9 cellular contexts compared by ENCODE assay signal in the genomic region with DNA sequence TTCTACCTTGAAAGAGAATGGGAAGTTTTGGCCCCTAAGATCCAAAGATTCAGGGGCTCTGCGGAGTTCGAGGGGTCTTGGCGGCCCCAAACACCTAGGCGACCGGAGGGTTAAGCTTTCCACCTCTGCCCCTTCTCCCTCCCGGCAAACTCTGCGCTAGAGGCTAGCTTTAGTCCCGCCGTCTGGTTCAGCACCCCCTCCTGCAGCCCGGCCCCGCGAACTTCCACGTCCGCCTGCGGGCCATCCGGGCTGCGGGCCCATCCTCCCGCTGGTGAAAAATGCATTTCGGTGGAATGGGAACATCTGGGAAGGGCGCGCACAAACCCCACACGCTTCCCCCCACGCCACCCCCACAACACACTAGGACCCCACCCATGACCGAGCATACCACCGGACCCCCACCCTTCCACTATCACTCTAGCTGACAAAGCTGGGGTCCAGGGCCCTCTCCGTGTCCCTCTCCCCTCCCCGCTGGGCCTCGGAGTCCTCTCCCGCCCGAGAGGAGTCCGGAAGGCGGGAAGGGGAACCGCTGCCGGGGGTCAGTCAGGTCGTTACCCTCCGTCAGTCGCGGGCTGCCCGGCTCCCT. TPM values are rescaled to one million over a fixed set of nuclear protein-coding genes. Genes with fewer than 3 reads are reported as not detected.
DNase-seq lines count a peak whose midpoint lies in the region; ATAC-seq, FAIRE-seq and TF ChIP-seq lines count a peak whose summit lies in the region.
"Had no signal": no experiment of that assay in that cellular context is flagged by ENCODE, and none has a peak within 500 bp of the region (broad histone marks: within the 10 kb centered on the region; RNA-seq: fewer than 3 reads in every experiment).

No MANE protein-coding gene starts in this region.

- H3K9me3 ChIP-seq in BLaER1 treated with 17β-estradiol and CSF1 and Interleukin-3, amounts not matched to agents 10 nM and 100 nM (replicated peaks in 1 of 11), result peaks cover 18 to 24% (median 22%) of the 10 kb centered on the region in 11 experiments
- H3K9me3 ChIP-seq in uterus, result no peaks in the 10 kb centered on the region
- H3K9me3 ChIP-seq: right lobe of liver had no signal

- peak overlapping the region; percentile 57 to 96 (median 80) for H3K4me2 ChIP-seq in BLaER1 treated with 17β-estradiol and CSF1 and Interleukin-3, amounts not matched to agents 10 nM and 100 nM

- H3K36me3 ChIP-seq in BLaER1 treated with 17β-estradiol and CSF1 and Interleukin-3, amounts not matched to agents 10 nM and 100 nM, result no peaks in the 10 kb centered on the region
- H3K36me3 ChIP-seq in uterus, result no peaks in the 10 kb centered on the region
- H3K36me3 ChIP-seq: right lobe of liver had no signal

- no peak for FAIRE-seq in HTR-8/SVneo (lab: Jason Lieb, UNC)

- peaks cover 7 to 35% (median 17%) of the 10 kb centered on the region in 10 experiments; a peak in 15 of 20 replicates for H3K4me1 ChIP-seq in BLaER1 treated with 17β-estradiol and CSF1 and Interleukin-3, amounts not matched to agents 10 nM and 100 nM
- H3K4me1 ChIP-seq in uterus, result peaks cover 0 to 4% of the 10 kb centered on the region in 2 donors

- H3K27ac ChIP-seq in BLaER1 treated with 17β-estradiol and CSF1 and Interleukin-3, amounts not matched to agents 10 nM and 100 nM, result no peak overlapping the region
- H3K27ac ChIP-seq in uterus, result no peak overlapping the region
- H3K27ac ChIP-seq: right lobe of liver had no signal

- H3K27ac Mint-ChIP-seq in activated naive CD8-positive, alpha-beta T cell treated with anti-CD3 and anti-CD28 coated beads, Interleukin-2, amount 50 U/mL, for 24 hours, result no peak overlapping the region
- no peak overlapping the region for H3K27ac Mint-ChIP-seq in immature natural killer cell

- H3K36me3 Mint-ChIP-seq in activated naive CD8-positive, alpha-beta T cell treated with anti-CD3 and anti-CD28 coated beads, Interleukin-2, amount 50 U/mL, for 24 hours (ENCODE audit: low read depth), result peaks cover 2% of the 10 kb centered on the region
- no peaks in the 10 kb centered on the region for H3K36me3 Mint-ChIP-seq in immature natural killer cell

- intact Hi-C loops in uterus (cut with DNase I; ENCODE audit: low total_unique reads), result no loop called here

- peak overlapping the region; percentile 68 for H3K4me3 Mint-ChIP-seq in activated naive CD8-positive, alpha-beta T cell treated with anti-CD3 and anti-CD28 coated beads, Interleukin-2, amount 50 U/mL, for 24 hours
- H3K4me3 Mint-ChIP-seq in immature natural killer cell, result peak overlapping the region; percentile 70 to 88 (median 78)

- H3K4me1 Mint-ChIP-seq in activated naive CD8-positive, alpha-beta T cell treated with anti-CD3 and anti-CD28 coated beads, Interleukin-2, amount 50 U/mL, for 24 hours, result peaks cover 55% of the 10 kb centered on the region
- H3K4me1 Mint-ChIP-seq in immature natural killer cell, result peaks cover 49 to 70% of the 10 kb centered on the region in 2 donors

- H3K27me3 ChIP-seq in BLaER1 treated with 17β-estradiol and CSF1 and Interleukin-3, amounts not matched to agents 10 nM and 100 nM, result peaks cover 94 to 96% (median 95%) of the 10 kb centered on the region in 11 experiments
- peaks cover 47 to 82% of the 10 kb centered on the region in 2 donors for H3K27me3 ChIP-seq in uterus

- H3K9ac ChIP-seq in BLaER1 treated with 17β-estradiol and CSF1 and Interleukin-3, amounts not matched to agents 10 nM and 100 nM, result peak overlapping the region in 3 of 11 experiments; percentile 27 to 57 (median 34); a peak in 3 of 22 replicates

- ATAC-seq in activated naive CD8-positive, alpha-beta T cell treated with anti-CD3 and anti-CD28 coated beads, Interleukin-2, amount 50 U/mL, for 24 hours, result no peak
- ATAC-seq: right lobe of liver had no signal

- peak overlapping the region; percentile 30 to 68 (median 54); a peak in 19 of 20 replicates for H3K4me3 ChIP-seq in BLaER1 treated with 17β-estradiol and CSF1 and Interleukin-3, amounts not matched to agents 10 nM and 100 nM
- H3K4me3 ChIP-seq in uterus, result peak overlapping the region in 1 of 2 donors; percentile 37

- H4K20me1 ChIP-seq in BLaER1 treated with 17β-estradiol and CSF1 and Interleukin-3, amounts not matched to agents 10 nM and 100 nM, result peaks cover 0 to 80% (median 51%) of the 10 kb centered on the region in 11 experiments; a peak in 20 of 22 replicates

- no peaks in the 10 kb centered on the region for H3K9me3 Mint-ChIP-seq in activated naive CD8-positive, alpha-beta T cell treated with anti-CD3 and anti-CD28 coated beads, Interleukin-2, amount 50 U/mL, for 24 hours
- H3K9me3 Mint-ChIP-seq in immature natural killer cell, result peaks cover 0 to 12% (median under 1%) of the 10 kb centered on the region in 6 donors

- DNase-seq in HK-2 (ENCODE audit: unreplicated experiment), result peak; percentile 58
- no peak for DNase-seq in activated naive CD8-positive, alpha-beta T cell treated with anti-CD3 and anti-CD28 coated beads, Interleukin-2, amount 50 U/mL, for 24 hours
- DNase-seq in immature natural killer cell, result no peak
- DNase-seq in uterus, result peak; percentile 14
- no peak for DNase-seq in stimulated activated CD4-positive, alpha-beta T cell treated with anti-CD3 and anti-CD28 coated beads, Interleukin-12 subunit alpha, Interleukin-12 subunit beta, amount 100 ng/mL, for 4 hours
- no peak for DNase-seq in HTR-8/SVneo (ENCODE audit: insufficient read length, low spot score)
- DNase-seq in DMS153 (lab: John Stamatoyannopoulos, UW), result no peak

- no peak for TF ChIP-seq POLR2A in uterus (IDR thresholded peaks at IDR 0.05)

- TF ChIP-seq CTCF in uterus (IDR thresholded peaks at IDR 0.05), result no peak

- peaks cover 87% of the 10 kb centered on the region for H3K27me3 Mint-ChIP-seq in activated naive CD8-positive, alpha-beta T cell treated with anti-CD3 and anti-CD28 coated beads, Interleukin-2, amount 50 U/mL, for 24 hours
- peaks cover 73 to 80% (median 79%) of the 10 kb centered on the region in 3 donors for H3K27me3 Mint-ChIP-seq in immature natural killer cell (ENCODE audit: low read depth in 3 of 3)

RNA-seq across cellular contexts. Expression of a gene that starts 1.0 kb away (rescaled TPM):
- not detected for polyA plus RNA-seq in immature natural killer cell
- 1 to 10 TPM in 2 of 4 donors, under 1 TPM in 1, not detected in 1; 0.29 to 4.7 (median 1.2) TPM for total RNA-seq in uterus

RNA-seq across cellular contexts. Expression of a gene that starts 4.7 kb away (rescaled TPM):
- 10 to 100 TPM; 15.4 to 37.9 (median 37.1) TPM for polyA plus RNA-seq in immature natural killer cell
- total RNA-seq in uterus, result 100 to 1,000 TPM in 1 of 4 donors, 10 to 100 TPM in 3; 24.1 to 128 (median 60.6) TPM

Comparison
In these comparisons a context has a peak if more than half of its experiments do, and no peak if none do; other contexts are left out.
1. DNase-seq: peak in HK-2 (single experiment) and uterus (2 of 2); none in activated naive CD8-positive, alpha-beta T cell treated with anti-CD3 and anti-CD28 coated beads, Interleukin-2, amount 50 U/mL, for 24 hours (single experiment), immature natural killer cell (0 of 3), stimulated activated CD4-positive, alpha-beta T cell treated with anti-CD3 and anti-CD28 coated beads, Interleukin-12 subunit alpha, Interleukin-12 subunit beta, amount 100 ng/mL, for 4 hours (single experiment), HTR-8/SVneo (single experiment) and DMS153 (single experiment).